In the genomic region with DNA sequence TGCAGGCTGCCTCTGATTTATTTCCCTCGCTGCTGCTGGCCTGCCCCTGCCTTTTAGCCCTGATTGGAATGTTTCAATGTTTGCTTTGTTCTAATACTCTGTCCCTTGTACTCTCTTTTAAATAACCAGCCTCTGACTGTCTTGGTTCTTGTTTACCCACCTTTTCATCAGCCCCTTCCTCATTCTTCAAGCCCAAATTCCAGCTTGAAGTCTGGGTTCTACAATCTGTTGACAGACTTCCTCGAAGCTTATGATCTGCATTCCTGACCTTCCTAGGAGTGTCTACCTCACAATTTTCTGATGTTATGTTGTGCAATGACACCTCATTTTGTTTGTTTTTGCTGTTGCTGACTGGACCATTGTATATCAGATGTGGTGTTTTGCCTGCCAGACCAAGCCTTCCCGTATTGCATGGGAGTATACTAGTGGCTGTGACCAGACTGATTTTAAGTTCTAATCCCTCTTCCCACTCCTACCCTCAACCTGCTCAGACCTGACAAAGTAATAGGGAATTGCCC, we compare ENCODE assay signal across 16 cellular contexts. TPM values are rescaled to one million over a fixed set of nuclear protein-coding genes. Genes with fewer than 3 reads are reported as not detected.
DNase-seq lines count a peak whose midpoint lies in the region; ATAC-seq, FAIRE-seq and TF ChIP-seq lines count a peak whose summit lies in the region.
"Had no signal": no experiment of that assay in that cellular context is flagged by ENCODE, and none has a peak within 500 bp of the region (broad histone marks: within the 10 kb centered on the region; RNA-seq: fewer than 3 reads in every experiment).

No MANE protein-coding gene starts in this region.

- no peak overlapping the region for H4K8ac ChIP-seq in H1 (ENCODE audit: extremely low read depth, insufficient read depth, low read length)

- H2AK5ac ChIP-seq in H1 (ENCODE audit: low read depth, low read length): no peak overlapping the region

- FAIRE-seq in A549 (lab: Jason Lieb, UNC) (peak; percentile 23), H1 (lab: Jason Lieb, UNC) (no peak)
- FAIRE-seq: endothelial cell of umbilical vein had no signal

- H3K27me3 ChIP-seq in H1 (replicated peaks in 1 of 4; ENCODE audit: control insufficient read depth in 3 of 4, extremely low read depth in 1 of 4, insufficient read depth in 3 of 4, low read length in 3 of 4) (no peaks in the 10 kb centered on the region), lower lobe of right lung (ENCODE audit: low read depth) (no peaks in the 10 kb centered on the region), uterus (no peaks in the 10 kb centered on the region)

- H3K4me3 ChIP-seq in A549 (no peak overlapping the region), H1 (ENCODE audit: extremely low read depth in 1 of 4, insufficient read depth in 2 of 4, low read depth in 3 of 4, low read length in 4 of 4) (no peak overlapping the region), lower lobe of right lung (no peak overlapping the region), uterus (no peak overlapping the region)

- no peaks in the 10 kb centered on the region for H3K23me2 ChIP-seq in H1 (ENCODE audit: low read depth, low read length)

- H2BK12ac ChIP-seq in H1 (ENCODE audit: low read depth, low read length): no peak overlapping the region

- H3K56ac ChIP-seq in H1 (replicated peaks; ENCODE audit: insufficient read length, low read depth, low read length): no peak overlapping the region

- no peak overlapping the region for H3K4ac ChIP-seq in H1 (replicated peaks; ENCODE audit: insufficient read length, low read depth, low read length)

- no peak overlapping the region for H3K18ac ChIP-seq in H1 (ENCODE audit: extremely low read depth, low read length)

- H2AFZ ChIP-seq in H1 (ENCODE audit: low read length): no peak overlapping the region

- no peaks in the 10 kb centered on the region for H3K79me2 ChIP-seq in H1 (ENCODE audit: control insufficient read depth in 1 of 2, insufficient read depth in 2 of 2, low read length in 2 of 2)

- no peak overlapping the region for H4K91ac ChIP-seq in H1 (replicated peaks; ENCODE audit: insufficient read length, low read length)

- H2BK5ac ChIP-seq in H1 (ENCODE audit: low read depth, low read length): no peak overlapping the region

- TF ChIP-seq EP300 in A549 (IDR thresholded peaks at IDR 0.05) (peak; percentile 93 to 94), H1 (IDR thresholded peaks at IDR 0.05; ENCODE audit: borderline replicate concordance in 1 of 2, low read depth in 2 of 2, low read length in 2 of 2) (no peak)

- H3K23ac ChIP-seq in H1 (ENCODE audit: insufficient read length): no peak overlapping the region

- CTCF ChIA-PET in A549 (lab: Yijun Ruan, JAX) (interaction anchor here (0.6 to 3.2 kb wide), 4 partner anchors 14 to 1218 kb away, joined by 3 to 12 read pairs (median 6); no protein-coding TSS in a partner anchor), H1 (lab: Charles Lee; ENCODE audit: partially characterized antibody) (interaction anchor here (0.6 to 2.2 kb wide), 4 partner anchors 9 to 225 kb away, joined by 3 to 6 read pairs (median 4); no protein-coding TSS in a partner anchor)

- H2BK15ac ChIP-seq in H1 (ENCODE audit: low read length): no peak overlapping the region

- no peaks in the 10 kb centered on the region for H3K79me1 ChIP-seq in H1 (ENCODE audit: low read depth, low read length)

- H3K36me3 ChIP-seq in H1 (ENCODE audit: control insufficient read depth in 2 of 4, insufficient read depth in 4 of 4, low read length in 3 of 4) (no peaks in the 10 kb centered on the region), lower lobe of right lung (no peaks in the 10 kb centered on the region), uterus (no peaks in the 10 kb centered on the region)

- H4K20me1 ChIP-seq in H1 (replicated peaks in 1 of 2; ENCODE audit: control insufficient read depth in 1 of 2, insufficient read depth in 2 of 2, low read length in 2 of 2): no peaks in the 10 kb centered on the region

- H2BK20ac ChIP-seq in H1 (ENCODE audit: low read length): no peak overlapping the region

- peak; percentile 63 to 97 for DNase-seq in A549 (ENCODE audit: low read depth in 1 of 2, low spot score in 1 of 2)
- DNase-seq in NCI-H460 (ENCODE audit: extremely low read depth, low read depth): peak; percentile 7
- no peak for DNase-seq in H1 (ENCODE audit: low read depth in 1 of 2, low spot score in 2 of 2)
- DNase-seq in lower lobe of right lung: no peak
- no peak for DNase-seq in SKM-1 treated with dmso at 0.1 percent for 144 hours (lab: John Stamatoyannopoulos, UW; ENCODE audit: unreplicated experiment)
- no peak for DNase-seq in HUDEP-2 (lab: John Stamatoyannopoulos, UW; ENCODE audit: unreplicated experiment in 76 of 76)
- no peak for DNase-seq in uterus
- DNase-seq: activated CD4-positive, alpha-beta T cell treated with anti-CD3 and anti-CD28 coated beads, Interleukin-2, amount 50 U/mL, for 4 hours; DMS153; midbrain; NCI-H510A treated with DMSO at 0.1 percent for 48 hours; posterior cingulate gyrus had no signal

- TF ChIP-seq RAD21 in A549 (conservative IDR thresholded peaks at IDR 0.05 in 1 of 2, IDR thresholded peaks at IDR 0.05 in 1 of 2): peak; percentile 22 to 67
- no peak for TF ChIP-seq RAD21 in H1 (IDR thresholded peaks at IDR 0.05 in 1 of 2, conservative IDR thresholded peaks at IDR 0.05 in 1 of 2; ENCODE audit: low read depth in 2 of 2, low read length in 2 of 2)

- WGBS in A549 (ENCODE audit: missing lambda C conversion rate): 0% methylated on average over 3 of the region's 3 CpGs
- WGBS in H1 (ENCODE audit: extremely low coverage in 1 of 2, insufficient coverage in 1 of 2, insufficient read length in 1 of 2, insufficient replicate concordance in 2 of 2, low coverage in 1 of 2, low lambda C conversion rate in 2 of 2, missing lambda C conversion rate in 1 of 2), 2 experiments: 56% methylated on average over 3 of the region's 3 CpGs; no CpG with 5 or more reads in 1 of the 2 experiments

- no peak for TF ChIP-seq CTCF in A549 (IDR thresholded peaks at IDR 0.05)
- TF ChIP-seq CTCF in H1 (IDR thresholded peaks at IDR 0.05; ENCODE audit: control extremely low read depth in 1 of 3, insufficient read depth in 1 of 3, low read depth in 1 of 3, low read length in 3 of 3): no peak
- no peak for TF ChIP-seq CTCF in lower lobe of right lung (IDR thresholded peaks at IDR 0.05)
- no peak for TF ChIP-seq CTCF in uterus (IDR thresholded peaks at IDR 0.05)

- no peak overlapping the region for H2BK120ac ChIP-seq in H1 (replicated peaks; ENCODE audit: low read depth, low read length)

- H3K4me2 ChIP-seq in A549 (peak overlapping the region; percentile 70), H1 (ENCODE audit: insufficient read depth in 1 of 2, low read depth in 2 of 2, low read length in 2 of 2) (no peak overlapping the region)

- TF ChIP-seq POLR2A in A549 (IDR thresholded peaks at IDR 0.05; ENCODE audit: low read length): no peak
- TF ChIP-seq POLR2A in H1 (IDR thresholded peaks at IDR 0.05; ENCODE audit: control extremely low read depth in 1 of 2, low read depth in 2 of 2, low read length in 2 of 2): no peak
- TF ChIP-seq POLR2A in uterus (IDR thresholded peaks at IDR 0.05): no peak

- ATAC-seq in A549 (peak; percentile 95 to 97), lower lobe of right lung (peak; percentile 88 to 89), GM21367 (IDR thresholded peaks at IDR 0.05; ENCODE audit: unreplicated experiment) (no peak)
- ATAC-seq: activated T-helper 17 cell treated with anti-CD3 and anti-CD28 coated beads, Interleukin-2, amount 50 U/mL, for 72 hours had no signal

- H3K14ac ChIP-seq in H1 (ENCODE audit: insufficient read length): no peak overlapping the region

- H3K4me1 ChIP-seq in A549: peaks cover 33% of the 10 kb centered on the region
- no peaks in the 10 kb centered on the region for H3K4me1 ChIP-seq in H1 (replicated peaks in 1 of 4; ENCODE audit: control insufficient read depth in 3 of 4, insufficient read depth in 4 of 4, low read length in 3 of 4)
- H3K4me1 ChIP-seq in lower lobe of right lung: peaks cover under 1% of the 10 kb centered on the region
- no peaks in the 10 kb centered on the region for H3K4me1 ChIP-seq in uterus

- intact Hi-C loops in lower lobe of right lung (cut with DNase I): no loop called here
- intact Hi-C loops in uterus (cut with DNase I; ENCODE audit: low total_unique reads): no loop called here

- peak overlapping the region; percentile 86 to 89 for H3K27ac ChIP-seq in A549
- no peak overlapping the region for H3K27ac ChIP-seq in H1 (ENCODE audit: low read depth, low read length)
- H3K27ac ChIP-seq in lower lobe of right lung: no peak overlapping the region
- no peak overlapping the region for H3K27ac ChIP-seq in uterus

- no peak overlapping the region for H3K9ac ChIP-seq in H1 (replicated peaks in 1 of 4; ENCODE audit: extremely low read depth in 1 of 4, low read depth in 3 of 4, low read length in 3 of 4)

- POLR2A ChIA-PET in A549 (lab: Yijun Ruan, JAX): interaction anchor here (0.6 kb wide), 1 partner anchor 65 kb away, joined by 4 read pairs; no protein-coding TSS in a partner anchor
- POLR2A ChIA-PET in H1 (lab: Charles Lee; ENCODE audit: partially characterized antibody): no interaction called here

- no peaks in the 10 kb centered on the region for H3K9me3 ChIP-seq in A549
- H3K9me3 ChIP-seq in H1 (ENCODE audit: insufficient read depth in 2 of 2, low read depth in 1 of 2, low read length in 1 of 2): no peaks in the 10 kb centered on the region
- no peaks in the 10 kb centered on the region for H3K9me3 ChIP-seq in lower lobe of right lung
- H3K9me3 ChIP-seq in uterus: no peaks in the 10 kb centered on the region

- H4K5ac ChIP-seq in H1 (ENCODE audit: insufficient read length, low read depth, low read length): no peak overlapping the region

TF ChIP-seq in H1, 55 proteins besides CTCF, POLR2A, EP300 and RAD21 (continues in another document):
- no peak for TF ChIP-seq SP2 (IDR thresholded peaks at IDR 0.05; ENCODE audit: low read length)

RNA-seq across cellular contexts. Expression of a gene that starts 46.6 kb away (rescaled TPM):
- polyA plus RNA-seq in A549 (2011; rRNA removed) (not detected in 2 replicates), A549 (2017; fragmentation: RNase III; extraction: RNeasy Plus Mini Kit Qiagen cat#74134 plus additional on column Dnase treatment) (not detected in 3 replicates), H1 (2011; rRNA removed) (not detected in 2 replicates)
- not detected in 2 replicates for polyA plus RNA-seq in A549 (2012; cell fraction: cytosol; rRNA removed)
- not detected in 2 replicates for polyA plus RNA-seq in A549 (2012; cell fraction: nucleus; rRNA removed)
- not detected in 2 replicates for polyA minus RNA-seq in A549 (2011; rRNA and poly(A)+ RNA removed)
- not detected in 2 replicates for total RNA-seq in NCI-H460 (2014; rRNA removed; shearing (Covaris generic))
- polyA plus RNA-seq in NCI-H460 (2014; cell fraction: nucleus; rRNA removed): not detected in 2 replicates
- total RNA-seq in H1 (2021; fragmentation: NEBNext Ultra II Directional; extraction: Animal tissue kit (Norgen Biotek cat#: 25700)): not detected in 2 replicates
- polyA plus RNA-seq in H1 (2011; cell fraction: cytosol; rRNA removed): not detected
- not detected for polyA plus RNA-seq in H1 (2011; cell fraction: nucleus; rRNA removed)
- not detected in 4 replicates for polyA plus RNA-seq in H1 (2012, experiment 1 of 2)
- polyA plus RNA-seq in H1 (2012, experiment 2 of 2): not detected
- not detected for polyA plus RNA-seq in H1 (2013, experiment 1 of 2)
- not detected for polyA plus RNA-seq in H1 (2013, experiment 2 of 2)
- not detected in 2 replicates for polyA minus RNA-seq in H1 (2011; rRNA and poly(A)+ RNA removed)
- polyA minus RNA-seq in H1 (2011; cell fraction: cytosol; rRNA and poly(A)+ RNA removed): not detected
- polyA minus RNA-seq in H1 (2011; cell fraction: nucleus; rRNA and poly(A)+ RNA removed): not detected
- total RNA-seq in lower lobe of right lung (3.0 TPM), uterus (under 1 TPM in 2 of 4 donors, not detected in 2; 0.40 to 0.76 TPM)
- total RNA-seq: activated T-helper 17 cell treated with anti-CD3 and anti-CD28 coated beads, Interleukin-2, amount 50 U/mL, for 72 hours; endothelial cell of umbilical vein; ureter had no signal
- polyA plus RNA-seq: endothelial cell of umbilical vein had no signal

Comparison
In these comparisons a context has a peak if more than half of its experiments do, and no peak if none do; other contexts are left out.
1. DNase-seq: peak in A549 (2 of 2) and NCI-H460 (single experiment); none in H1 (0 of 2), lower lobe of right lung (single experiment), SKM-1 treated with dmso at 0.1 percent for 144 hours (single experiment), HUDEP-2 (0 of 76) and uterus (0 of 2).
2. H3K27ac ChIP-seq: peak in A549 (2 of 2); none in H1 (single experiment), lower lobe of right lung (single experiment) and uterus (0 of 2).